Comparison of ENCODE assay signal across 1 cellular context in genomic region chr19:17346109-17346671, GRCh38.
A peak's percentile ranks its signal among the peaks of the same experiment; 100 is the strongest.
TF ChIP-seq lines count a peak whose summit lies in the region.

No MANE protein-coding gene starts in this region.

TF ChIP-seq in HepG2, 621 proteins besides CTCF, POLR2A, EP300 and RAD21 (continued from another document and continues in another):
- TF ChIP-seq PRDM10 (CRISPR knock-in tag; IDR thresholded peaks at IDR 0.05; ENCODE audit: low read depth) (no peak), THAP7 (CRISPR knock-in tag; IDR thresholded peaks at IDR 0.05) (0 out of 2 replicates have a peak, but pooled peaks have one; percentile 32), ZNF891 (CRISPR knock-in tag; IDR thresholded peaks at IDR 0.05) (peak; percentile 56; the same call in 1 of the 2 replicates), AGO2 (optimal IDR thresholded peaks at IDR 0.05; ENCODE audit: low read depth, low read length) (no peak), DBP (CRISPR knock-in tag; IDR thresholded peaks at IDR 0.05; ENCODE audit: not compliant biosample characterization) (no peak), ETS1 (CRISPR knock-in tag; IDR thresholded peaks at IDR 0.05) (no peak), FOXO1 (CRISPR knock-in tag; IDR thresholded peaks at IDR 0.05) (0 out of 2 replicates have a peak, but pooled peaks have one; percentile 56), ELF3 (CRISPR knock-in tag; IDR thresholded peaks at IDR 0.05) (peak; percentile 45; the same call in 1 of the 2 replicates), HMG20B (CRISPR knock-in tag; conservative IDR thresholded peaks at IDR 0.05) (no peak), NBN (conservative IDR thresholded peaks at IDR 0.05) (no peak), CBFB (CRISPR knock-in tag; IDR thresholded peaks at IDR 0.05) (peak; percentile 35; the same call in 1 of the 2 replicates), ZNF329 (CRISPR knock-in tag; IDR thresholded peaks at IDR 0.05; ENCODE audit: low read depth) (no peak), E2F5 (CRISPR knock-in tag; conservative IDR thresholded peaks at IDR 0.05) (no peak), ZNF646 (CRISPR knock-in tag; IDR thresholded peaks at IDR 0.05) (no peak), REST (IDR thresholded peaks at IDR 0.05; ENCODE audit: borderline replicate concordance in 1 of 2, low read depth in 1 of 2, low read length in 2 of 2) (no peak), RXRB (CRISPR knock-in tag; IDR thresholded peaks at IDR 0.05; ENCODE audit: borderline replicate concordance) (peak; percentile 36; the same call in 1 of the 2 replicates), SYNCRIP (IDR thresholded peaks at IDR 0.05; ENCODE audit: insufficient read depth, low read depth, low read length) (no peak), TP53 (CRISPR knock-in tag; conservative IDR thresholded peaks at IDR 0.05) (no peak), CCAR2 (optimal IDR thresholded peaks at IDR 0.05; ENCODE audit: low read depth, low read length) (no peak), ZNF563 (CRISPR knock-in tag; IDR thresholded peaks at IDR 0.05) (no peak), U2AF1 (optimal IDR thresholded peaks at IDR 0.05; ENCODE audit: low read depth, low read length) (no peak), TRIM24 (CRISPR knock-in tag; IDR thresholded peaks at IDR 0.05) (no peak), YEATS4 (CRISPR knock-in tag; IDR thresholded peaks at IDR 0.05; ENCODE audit: borderline replicate concordance) (0 out of 2 replicates have a peak, but pooled peaks have one; percentile 29), FOXP1 (IDR thresholded peaks at IDR 0.05) (no peak), FOXP1 (CRISPR knock-in tag; IDR thresholded peaks at IDR 0.05) (no peak), SAP130 (CRISPR knock-in tag; IDR thresholded peaks at IDR 0.05; ENCODE audit: low read depth) (peak; percentile 42; the same call in 1 of the 2 replicates), DMAP1 (CRISPR knock-in tag; IDR thresholded peaks at IDR 0.05) (no peak), ZNF746 (CRISPR knock-in tag; IDR thresholded peaks at IDR 0.05) (0 out of 2 replicates have a peak, but pooled peaks have one; percentile 17), GATA4 (IDR thresholded peaks at IDR 0.05; ENCODE audit: borderline replicate concordance, low read depth) (no peak), NAIF1 (CRISPR knock-in tag; IDR thresholded peaks at IDR 0.05; ENCODE audit: borderline replicate concordance) (no peak), ZNF34 (CRISPR knock-in tag; IDR thresholded peaks at IDR 0.05; ENCODE audit: borderline replicate concordance) (no peak), CBX2 (IDR thresholded peaks at IDR 0.05; ENCODE audit: low read depth, low read length) (no peak), CBX2 (CRISPR knock-in tag; IDR thresholded peaks at IDR 0.05; ENCODE audit: low read depth) (no peak), ZNF230 (CRISPR knock-in tag; IDR thresholded peaks at IDR 0.05) (0 out of 2 replicates have a peak, but pooled peaks have one; percentile 25), WIZ (CRISPR knock-in tag; IDR thresholded peaks at IDR 0.05) (no peak), ZNF138 (CRISPR knock-in tag; IDR thresholded peaks at IDR 0.05; ENCODE audit: low read depth) (no peak), HOXA5 (CRISPR knock-in tag; IDR thresholded peaks at IDR 0.05) (0 out of 2 replicates have a peak, but pooled peaks have one; percentile 65), ZSCAN20 (CRISPR knock-in tag; IDR thresholded peaks at IDR 0.05; ENCODE audit: borderline replicate concordance) (no peak), HNRNPUL1 (IDR thresholded peaks at IDR 0.05; ENCODE audit: low read depth, low read length) (no peak), POGZ (CRISPR knock-in tag; IDR thresholded peaks at IDR 0.05) (no peak), NR2F6 (IDR thresholded peaks at IDR 0.05) (no peak), NR2F6 (CRISPR knock-in tag; IDR thresholded peaks at IDR 0.05) (peak; percentile 23; the same call in 1 of the 2 replicates), MLLT10 (CRISPR knock-in tag; IDR thresholded peaks at IDR 0.05) (no peak), KLF9 (CRISPR knock-in tag; IDR thresholded peaks at IDR 0.05; ENCODE audit: low read depth) (no peak), ZKSCAN8 (CRISPR knock-in tag; IDR thresholded peaks at IDR 0.05; ENCODE audit: borderline replicate concordance) (peak; percentile 46; the same call in 1 of the 2 replicates), ZFP82 (CRISPR knock-in tag; IDR thresholded peaks at IDR 0.05; ENCODE audit: borderline replicate concordance) (no peak), TGIF2 (CRISPR knock-in tag; IDR thresholded peaks at IDR 0.05) (no peak), GPBP1L1 (CRISPR knock-in tag; IDR thresholded peaks at IDR 0.05) (no peak)
